ENCODE assay signal across 1 cellular context in the genomic region with DNA sequence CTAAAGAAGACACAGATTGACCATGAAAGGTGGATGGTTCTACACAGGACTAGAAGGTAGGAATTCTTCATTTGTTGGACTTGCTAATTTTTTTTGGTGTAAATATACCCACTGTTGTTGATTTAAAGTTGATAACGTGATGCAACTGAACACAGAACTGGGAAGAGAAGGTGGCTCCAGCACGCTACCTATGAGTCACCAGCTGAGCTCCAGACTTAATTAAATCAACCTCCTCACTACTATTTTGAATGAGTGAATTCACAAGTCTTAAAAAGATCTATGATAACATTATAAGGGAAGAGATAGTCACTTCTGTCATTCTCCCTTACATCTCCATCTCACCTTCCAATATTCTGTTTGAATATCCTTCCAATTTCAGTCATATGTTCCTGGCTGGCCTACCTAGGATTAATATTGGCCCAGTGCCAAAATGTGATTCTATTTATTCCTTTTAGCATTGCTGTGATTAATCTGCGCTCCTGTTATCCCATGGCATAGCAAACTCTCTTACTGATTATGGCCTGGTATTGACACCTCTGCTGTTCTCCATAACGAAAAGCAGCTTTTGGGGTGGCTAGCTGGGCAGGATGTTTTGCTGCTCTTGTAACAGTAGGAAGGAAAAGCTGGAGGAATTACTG.
A peak's percentile ranks its signal among the peaks of the same experiment; 100 is the strongest.
TF ChIP-seq lines count a peak whose summit lies in the region.

No MANE protein-coding gene starts in this region.

TF ChIP-seq in K562, 482 proteins besides CTCF, POLR2A, EP300 and RAD21 (continued from another document):
- TF ChIP-seq CEBPG (CRISPR knock-in tag; IDR thresholded peaks at IDR 0.05) = no peak
- TF ChIP-seq CEBPG (tag; conservative IDR thresholded peaks at IDR 0.05 in 1 of 2, IDR thresholded peaks at IDR 0.05 in 1 of 2) = peak in 1 of 2 experiments; percentile 47; a peak in 2 of 4 replicates
- no peak for TF ChIP-seq TAF1 (IDR thresholded peaks at IDR 0.05; ENCODE audit: control insufficient read depth, extremely low read depth, insufficient read depth, low read length, severe bottlenecking)
- TF ChIP-seq FOSL1 (tag; conservative IDR thresholded peaks at IDR 0.05) = 0 out of 2 replicates have a peak, but pooled peaks have one; percentile 27
- TF ChIP-seq NFIC (IDR thresholded peaks at IDR 0.05) = peak; percentile 98
TF ChIP-seq in K562: peak in this region for 4.
